23 cellular contexts compared by ENCODE assay signal in the genomic region with DNA sequence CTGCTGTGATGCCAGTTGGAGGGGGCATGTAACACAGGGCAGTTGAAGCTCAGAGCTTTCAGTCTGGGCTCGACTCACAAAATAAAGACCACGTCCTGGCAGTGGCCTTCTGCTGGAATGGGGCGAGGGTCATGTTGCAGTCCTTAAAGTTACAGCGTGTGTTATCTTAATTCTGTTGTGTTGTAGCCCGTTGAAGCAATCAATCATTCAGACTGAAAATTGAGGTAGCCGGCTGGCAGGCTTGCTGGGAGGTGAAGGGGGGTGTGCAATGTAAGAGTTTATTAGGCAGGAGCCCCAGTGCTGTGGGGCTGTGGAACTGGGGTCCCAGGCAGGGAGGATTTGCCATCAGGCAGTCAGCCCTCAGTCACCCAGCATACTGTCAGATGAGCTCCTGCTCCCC.
"Had no signal": no experiment of that assay in that cellular context is flagged by ENCODE, and none has a peak within 500 bp of the region (broad histone marks: within the 10 kb centered on the region; RNA-seq: fewer than 3 reads in every experiment).

No MANE protein-coding gene starts in this region.

- H3K36me3 ChIP-seq: ovary, right atrium auricular region, vagina had no signal

- H3K4me3 ChIP-seq: left ventricle myocardium inferior, lung, mucosa of descending colon, ovary, right atrium auricular region, right lobe of liver, smooth muscle cell, tibial nerve, upper lobe of left lung, vagina had no signal

- H3K36me3 Mint-ChIP-seq: natural killer cell treated with Interleukin-12 subunit alpha and Interleukin-12 subunit beta and Interleukin-15 and Interleukin-18, amount 100 ng/mL, for 72 hours had no signal

- H3K4me1 ChIP-seq: right lobe of liver had no signal

- H3K27me3 ChIP-seq: ovary, right atrium auricular region, right lobe of liver, tibial nerve, upper lobe of left lung, vagina had no signal

- H3K27ac ChIP-seq: ovary, right atrium auricular region, right lobe of liver, vagina had no signal

- ATAC-seq: mucosa of descending colon; naive thymus-derived CD4-positive, alpha-beta T cell; natural killer cell treated with Interleukin-12 subunit alpha and Interleukin-12 subunit beta and Interleukin-15 and Interleukin-18, amount 100 ng/mL, for 72 hours; right lobe of liver; stimulated activated memory B cell treated with anti-CD40 and anti-IgM and Interleukin-4, amounts not matched to agents 10 μg/mL and 1 μg/mL and 100 μg/mL, for 72 hours; stimulated activated naive CD8-positive, alpha-beta T cell treated with anti-CD3 and anti-CD28 coated beads, Interleukin-15, amount 100 ng/mL, for 72 hours had no signal

- H3K9me3 ChIP-seq: left ventricle myocardium inferior, mucosa of descending colon, ovary, right atrium auricular region, right lobe of liver, tibial nerve, upper lobe of left lung, vagina had no signal

- H3K9me3 Mint-ChIP-seq: natural killer cell treated with Interleukin-12 subunit alpha and Interleukin-12 subunit beta and Interleukin-15 and Interleukin-18, amount 100 ng/mL, for 72 hours; neural crest cell; stimulated activated memory B cell treated with anti-CD40 and anti-IgM and Interleukin-4, amounts not matched to agents 10 μg/mL and 1 μg/mL and 100 μg/mL, for 72 hours; stimulated activated naive CD8-positive, alpha-beta T cell treated with anti-CD3 and anti-CD28 coated beads, Interleukin-15, amount 100 ng/mL, for 72 hours had no signal

- DNase-seq: hippocampal formation; left ventricle myocardium inferior; midbrain; mucosa of descending colon; naive thymus-derived CD4-positive, alpha-beta T cell; ovary; right lobe of liver; stimulated activated CD4-positive, alpha-beta T cell treated with anti-CD3 and anti-CD28 coated beads, Interleukin-1b, Interleukin-23, amount 100 ng/mL, for 48 hours; stimulated activated CD4-positive, alpha-beta T cell treated with anti-CD3 and anti-CD28 coated beads, Interleukin-2, amount 100 ng/mL, for 48 hours; stimulated activated CD4-positive, alpha-beta T cell treated with anti-CD3 and anti-CD28 coated beads, Interleukin-4, amount 100 ng/mL, for 4 hours; stimulated activated CD8-positive, alpha-beta memory T cell treated with anti-CD3 and anti-CD28 coated beads, Interleukin-4, amount 100 ng/mL, for 48 hours; stimulated activated naive CD4-positive, alpha-beta T cell treated with Interleukin-2 at 50 U/mL for 16 hours; stimulated activated naive CD8-positive, alpha-beta T cell treated with anti-CD3 and anti-CD28 coated beads, Interleukin-15, amount 100 ng/mL, for 72 hours; substantia nigra; upper lobe of left lung had no signal

- H3K4me2 ChIP-seq: smooth muscle cell had no signal
